7 cellular contexts compared by ENCODE assay signal in genomic region chr10:33385016-33385415, GRCh38. TPM values are rescaled to one million over a fixed set of nuclear protein-coding genes. Genes with fewer than 3 reads are reported as not detected.
"Had no signal": no experiment of that assay in that cellular context is flagged by ENCODE, and none has a peak within 500 bp of the region (broad histone marks: within the 10 kb centered on the region; RNA-seq: fewer than 3 reads in every experiment).

No MANE protein-coding gene starts in this region.

- DNase-seq: GM23248, GOT3, H7, KBM-7 had no signal

- ATAC-seq: HCT116 had no signal

- H3K4me1 ChIP-seq: HAP-1 had no signal

- H3K27ac ChIP-seq: GM23248 had no signal

- H3K9me3 ChIP-seq: HAP-1 had no signal

- H2AFZ ChIP-seq: GM23248 had no signal

- H3K4me3 ChIP-seq: GM23248, HAP-1 had no signal

- H3K9ac ChIP-seq: GM23248 had no signal

- H3K36me3 ChIP-seq: HAP-1 had no signal

RNA-seq across cellular contexts. Expression of gene NRP1, which starts 50.5 kb away (rescaled TPM):
- polyA plus RNA-seq: IgD-negative memory B cell had no signal
